1 cellular context compared by ENCODE assay signal in the genomic region with DNA sequence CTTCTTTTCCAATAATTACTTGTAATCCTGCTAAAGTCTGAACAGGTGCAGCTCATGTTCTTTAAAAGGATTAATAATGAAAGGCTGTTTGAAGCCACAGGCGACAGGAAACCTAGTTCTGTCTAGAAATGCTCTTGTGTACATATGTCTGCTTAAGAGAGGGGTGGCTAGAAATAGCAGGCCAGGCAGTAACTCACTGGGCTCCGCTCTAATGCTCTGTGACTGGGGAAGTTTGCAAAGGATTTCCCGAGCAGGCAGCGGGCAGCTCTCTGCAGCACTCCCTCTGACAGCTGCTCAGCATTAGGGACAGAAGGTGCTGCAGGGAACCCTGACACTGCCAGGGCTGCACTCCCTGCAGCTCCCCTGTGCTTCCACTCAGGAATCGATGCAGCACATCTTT.
TF ChIP-seq lines count a peak whose summit lies in the region.

No MANE protein-coding gene starts in this region.

TF ChIP-seq in H1, 55 proteins besides CTCF, POLR2A, EP300 and RAD21 (continued from another document):
- TF ChIP-seq, protein P1, sequence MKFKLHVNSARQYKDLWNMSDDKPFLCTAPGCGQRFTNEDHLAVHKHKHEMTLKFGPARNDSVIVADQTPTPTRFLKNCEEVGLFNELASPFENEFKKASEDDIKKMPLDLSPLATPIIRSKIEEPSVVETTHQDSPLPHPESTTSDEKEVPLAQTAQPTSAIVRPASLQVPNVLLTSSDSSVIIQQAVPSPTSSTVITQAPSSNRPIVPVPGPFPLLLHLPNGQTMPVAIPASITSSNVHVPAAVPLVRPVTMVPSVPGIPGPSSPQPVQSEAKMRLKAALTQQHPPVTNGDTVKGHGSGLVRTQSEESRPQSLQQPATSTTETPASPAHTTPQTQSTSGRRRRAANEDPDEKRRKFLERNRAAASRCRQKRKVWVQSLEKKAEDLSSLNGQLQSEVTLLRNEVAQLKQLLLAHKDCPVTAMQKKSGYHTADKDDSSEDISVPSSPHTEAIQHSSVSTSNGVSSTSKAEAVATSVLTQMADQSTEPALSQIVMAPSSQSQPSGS (IDR thresholded peaks at IDR 0.05; ENCODE audit: low read length): no peak
- TF ChIP-seq JUND (IDR thresholded peaks at IDR 0.05; ENCODE audit: low read length) (no peak), USF2 (IDR thresholded peaks at IDR 0.05; ENCODE audit: low read length) (no peak), ASH2L (IDR thresholded peaks at IDR 0.05; ENCODE audit: low read length) (no peak), NANOG (IDR thresholded peaks at IDR 0.05; ENCODE audit: insufficient read depth, low read depth, low read length, poor library complexity, severe bottlenecking) (no peak), CBX5 (IDR thresholded peaks at IDR 0.05; ENCODE audit: low read depth, low read length) (no peak)
TF ChIP-seq in H1: peak in this region for 0.
